In genomic region chr20:24027229-24027628, GRCh38 we compare ENCODE assay signal across 7 cellular contexts. TPM values are rescaled to one million over a fixed set of nuclear protein-coding genes. Genes with fewer than 3 reads are reported as not detected.
A peak's percentile ranks its signal among the peaks of the same experiment; 100 is the strongest.
DNase-seq lines count a peak whose midpoint lies in the region; ATAC-seq and TF ChIP-seq lines count a peak whose summit lies in the region.

No MANE protein-coding gene starts in this region.

- peak overlapping the region; percentile 14 for H3K27ac Mint-ChIP-seq in chondrocyte (ENCODE audit: unreplicated experiment)

- no peaks in the 10 kb centered on the region for H3K9me3 Mint-ChIP-seq in chondrocyte (ENCODE audit: low read depth)

- H3K27me3 Mint-ChIP-seq in chondrocyte (ENCODE audit: low read depth), result no peaks in the 10 kb centered on the region

- no peak for TF ChIP-seq CTCF in chondrocyte (IDR thresholded peaks at IDR 0.05)

- H3K36me3 Mint-ChIP-seq in chondrocyte (ENCODE audit: low read depth), result no peaks in the 10 kb centered on the region

- intact Hi-C loops in sciatic nerve (cut with DNase I), result no loop called here

- peak; percentile 64 for ATAC-seq in HG02759 (IDR thresholded peaks at IDR 0.05; ENCODE audit: unreplicated experiment)
- peak; percentile 94 for ATAC-seq in sciatic nerve

- DNase-seq in activated CD4-positive, CD25-positive, alpha-beta regulatory T cell treated with anti-CD3 and anti-CD28 coated beads, Interleukin-2, amount 50 U/mL, for 16 hours (ENCODE audit: low read depth, low spot score), result peak; percentile 34
- DNase-seq in chondrocyte (ENCODE audit: low spot score) (no peak), sciatic nerve (ENCODE audit: low spot score) (peak; percentile 77), AG08396 (ENCODE audit: low spot score) (no peak), H4 (ENCODE audit: low spot score) (no peak), NCI-H2196 (lab: John Stamatoyannopoulos, UW; ENCODE audit: unreplicated experiment) (no peak)

- no peak overlapping the region for H3K4me3 Mint-ChIP-seq in chondrocyte (ENCODE audit: unreplicated experiment)

- H3K4me1 Mint-ChIP-seq in chondrocyte (ENCODE audit: low read depth), result peaks cover 4% of the 10 kb centered on the region

RNA-seq across cellular contexts. Expression of gene GGTLC1, which starts 38.6 kb away (rescaled TPM):
- total RNA-seq in chondrocyte, result not detected in 3 replicates
- not detected for total RNA-seq in sciatic nerve
- not detected in 2 replicates for total RNA-seq in H4 (2014; rRNA removed; shearing (Covaris generic))

Comparison
In these comparisons a context has a peak if more than half of its experiments do, and no peak if none do; other contexts are left out.
1. DNase-seq: peak in activated CD4-positive, CD25-positive, alpha-beta regulatory T cell treated with anti-CD3 and anti-CD28 coated beads, Interleukin-2, amount 50 U/mL, for 16 hours (single experiment) and sciatic nerve (single experiment); none in chondrocyte (single experiment), AG08396 (single experiment), H4 (single experiment) and NCI-H2196 (single experiment).